In the genomic region with DNA sequence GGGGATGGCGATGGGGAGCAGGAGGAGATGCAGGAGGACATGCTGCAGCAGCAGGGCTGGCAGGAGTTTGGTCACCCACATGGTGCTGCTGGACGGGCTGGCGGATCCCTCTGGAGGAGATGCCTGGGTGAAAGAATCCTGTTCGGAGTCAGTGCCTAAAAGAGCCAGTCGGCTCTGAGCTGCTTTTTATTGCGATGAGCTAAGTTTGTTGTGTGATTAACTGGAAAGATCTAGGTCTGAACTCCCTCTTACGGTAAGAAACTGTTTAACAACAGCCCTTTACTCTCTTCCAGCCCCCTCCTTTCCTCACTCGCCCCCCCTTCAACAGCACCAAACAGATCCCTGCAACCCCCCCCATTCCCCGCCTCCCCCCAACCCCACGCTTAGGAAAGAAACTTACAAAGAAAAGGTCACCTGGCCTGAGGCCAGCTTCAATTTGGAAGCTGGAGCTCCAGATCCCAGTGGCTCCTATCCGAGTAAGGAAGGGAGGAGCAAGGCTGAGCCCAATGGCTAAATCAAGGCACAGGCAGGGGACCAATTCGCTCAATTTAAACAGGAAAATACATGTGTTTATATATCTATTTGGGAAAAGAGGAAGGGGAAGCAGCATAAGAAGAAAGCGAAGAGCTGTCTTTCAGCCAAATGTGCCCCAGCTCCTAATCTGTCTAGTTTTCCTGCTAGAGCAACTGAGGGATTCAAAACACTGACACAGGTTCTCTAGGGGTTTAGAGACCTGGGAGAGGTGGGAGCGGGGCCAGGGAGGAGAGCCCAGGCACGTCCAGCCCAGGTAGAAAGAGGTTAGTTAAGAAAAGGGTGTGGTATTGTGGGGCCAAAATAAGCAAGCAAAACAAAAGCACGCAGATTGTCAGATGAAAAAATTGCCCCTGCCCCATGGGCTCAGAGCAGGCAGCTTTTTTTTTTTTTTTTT, we compare ENCODE assay signal across 8 cellular contexts. TPM values are rescaled to one million over a fixed set of nuclear protein-coding genes. Genes with fewer than 3 reads are reported as not detected.
A peak's percentile ranks its signal among the peaks of the same experiment; 100 is the strongest.
DNase-seq lines count a peak whose midpoint lies in the region; ATAC-seq, FAIRE-seq and TF ChIP-seq lines count a peak whose summit lies in the region.

A gene (minus strand): TSS at position 157 of the 928 bp plus-strand sequence. CDS start 76 bp downstream, at position 81.

- H2BK120ac ChIP-seq in trophoblast cell (ENCODE audit: insufficient read depth, low read length, poor library complexity), result no peak within 1 kb of the TSS

- H2BK12ac ChIP-seq in trophoblast cell (ENCODE audit: low read length), result no peak within 1 kb of the TSS

- H4K91ac ChIP-seq in trophoblast cell (ENCODE audit: low read depth, low read length), result no peak within 1 kb of the TSS

- H3K27ac ChIP-seq in rectal smooth muscle tissue (ENCODE audit: low read depth, low read length), result peak within 1 kb of the TSS; percentile 44
- H3K27ac ChIP-seq in trophoblast cell (ENCODE audit: low read depth, low read length), result no peak within 1 kb of the TSS

- H3K14ac ChIP-seq in trophoblast cell (ENCODE audit: low read length), result no peak within 1 kb of the TSS

- H3K4ac ChIP-seq in trophoblast cell (ENCODE audit: low read depth, low read length), result no peak within 1 kb of the TSS

- intact Hi-C loops in cardiac septum (cut with DNase I), result loop anchor here (5.0 kb wide), 1 partner anchor 268 kb away; no protein-coding TSS in a partner anchor

- H3K79me2 ChIP-seq in trophoblast cell (ENCODE audit: control insufficient read depth, insufficient read depth, low read length, poor library complexity), result no peaks in the 10 kb centered on the region

- H4K12ac ChIP-seq in trophoblast cell (ENCODE audit: low read depth, low read length), result no peak within 1 kb of the TSS

- TF ChIP-seq CTCF in GM12865 (IDR thresholded peaks at IDR 0.05; ENCODE audit: insufficient read depth, low read depth, low read length, missing control alignments), result no peak

- H3K4me2 ChIP-seq in trophoblast cell (ENCODE audit: low read length), result no peak within 1 kb of the TSS

- no peak within 1 kb of the TSS for H3K23ac ChIP-seq in trophoblast cell (ENCODE audit: low read length)

- H2AFZ ChIP-seq in trophoblast cell (ENCODE audit: insufficient read depth, low read length, poor library complexity), result no peak within 1 kb of the TSS

- H3K79me1 ChIP-seq in trophoblast cell (ENCODE audit: low read length), result no peaks in the 10 kb centered on the region

- H3K9ac ChIP-seq in rectal smooth muscle tissue (ENCODE audit: low read length), result no peak within 1 kb of the TSS
- no peak within 1 kb of the TSS for H3K9ac ChIP-seq in trophoblast cell (ENCODE audit: low read length)

- no peak for DNase-seq in GM12865 (ENCODE audit: low read depth)
- DNase-seq in cardiac septum (ENCODE audit: low spot score), result peak; percentile 84
- no peak for DNase-seq in NK-92 (lab: John Stamatoyannopoulos, UW; ENCODE audit: unreplicated experiment)
- DNase-seq in HK-2 (ENCODE audit: unreplicated experiment), result no peak
- no peak for DNase-seq in GM19239 (ENCODE audit: insufficient read length, low spot score)
- DNase-seq in trophoblast cell, result no peak

- H3K4me1 ChIP-seq in rectal smooth muscle tissue (ENCODE audit: control insufficient read depth, insufficient read depth, low read length) (peaks cover 2% of the 10 kb centered on the region), trophoblast cell (ENCODE audit: control insufficient read depth in 1 of 2, insufficient read depth in 2 of 2, low read length in 2 of 2) (no peaks in the 10 kb centered on the region)

- H3K36me3 ChIP-seq in rectal smooth muscle tissue (ENCODE audit: control insufficient read depth, insufficient read depth, low read length) (no peaks in the 10 kb centered on the region), trophoblast cell (ENCODE audit: control insufficient read depth in 1 of 2, insufficient read depth in 2 of 2, low read length in 2 of 2) (no peaks in the 10 kb centered on the region)

- no peak within 1 kb of the TSS for H2BK5ac ChIP-seq in trophoblast cell (ENCODE audit: low read depth, low read length, poor library complexity)

- no peak within 1 kb of the TSS for H2AK5ac ChIP-seq in trophoblast cell (ENCODE audit: low read length)

- no peak for FAIRE-seq in GM19239 (lab: Jason Lieb, UNC)

- H4K8ac ChIP-seq in trophoblast cell (ENCODE audit: low read depth, low read length), result no peak within 1 kb of the TSS

- H3K27me3 ChIP-seq in rectal smooth muscle tissue (ENCODE audit: control insufficient read depth, insufficient read depth, low read length), result no peaks in the 10 kb centered on the region
- H3K27me3 ChIP-seq in trophoblast cell (ENCODE audit: insufficient read depth, low read length), result no peaks in the 10 kb centered on the region

- H3K18ac ChIP-seq in trophoblast cell (ENCODE audit: low read length), result no peak within 1 kb of the TSS

- peak within 1 kb of the TSS; percentile 47 for H3K4me3 ChIP-seq in GM12865 (ENCODE audit: low read depth, low read length)
- peak within 1 kb of the TSS; percentile 59 for H3K4me3 ChIP-seq in rectal smooth muscle tissue (ENCODE audit: low read length)
- H3K4me3 ChIP-seq in trophoblast cell (ENCODE audit: low read depth, low read length), result no peak within 1 kb of the TSS

- H3K9me3 ChIP-seq in trophoblast cell (ENCODE audit: insufficient read depth, low read depth, low read length), result no peaks in the 10 kb centered on the region

- no CpG with 5 or more reads among the region's 16 CpGs for WGBS in trophoblast cell (ENCODE audit: extremely low coverage, insufficient coverage, insufficient read length)

- ATAC-seq in SK-N-SH treated with all-trans-retinoic acid at 6 μM for 48 hours, result peak; percentile 66

TF ChIP-seq in SK-N-SH treated with all-trans-retinoic acid at 6 μM for 48 hours, 23 proteins besides CTCF, POLR2A, EP300 and RAD21:
- TF ChIP-seq PPARA (CRISPR knock-in tag; IDR thresholded peaks at IDR 0.05; ENCODE audit: borderline replicate concordance), result no peak
- TF ChIP-seq, protein P1, sequence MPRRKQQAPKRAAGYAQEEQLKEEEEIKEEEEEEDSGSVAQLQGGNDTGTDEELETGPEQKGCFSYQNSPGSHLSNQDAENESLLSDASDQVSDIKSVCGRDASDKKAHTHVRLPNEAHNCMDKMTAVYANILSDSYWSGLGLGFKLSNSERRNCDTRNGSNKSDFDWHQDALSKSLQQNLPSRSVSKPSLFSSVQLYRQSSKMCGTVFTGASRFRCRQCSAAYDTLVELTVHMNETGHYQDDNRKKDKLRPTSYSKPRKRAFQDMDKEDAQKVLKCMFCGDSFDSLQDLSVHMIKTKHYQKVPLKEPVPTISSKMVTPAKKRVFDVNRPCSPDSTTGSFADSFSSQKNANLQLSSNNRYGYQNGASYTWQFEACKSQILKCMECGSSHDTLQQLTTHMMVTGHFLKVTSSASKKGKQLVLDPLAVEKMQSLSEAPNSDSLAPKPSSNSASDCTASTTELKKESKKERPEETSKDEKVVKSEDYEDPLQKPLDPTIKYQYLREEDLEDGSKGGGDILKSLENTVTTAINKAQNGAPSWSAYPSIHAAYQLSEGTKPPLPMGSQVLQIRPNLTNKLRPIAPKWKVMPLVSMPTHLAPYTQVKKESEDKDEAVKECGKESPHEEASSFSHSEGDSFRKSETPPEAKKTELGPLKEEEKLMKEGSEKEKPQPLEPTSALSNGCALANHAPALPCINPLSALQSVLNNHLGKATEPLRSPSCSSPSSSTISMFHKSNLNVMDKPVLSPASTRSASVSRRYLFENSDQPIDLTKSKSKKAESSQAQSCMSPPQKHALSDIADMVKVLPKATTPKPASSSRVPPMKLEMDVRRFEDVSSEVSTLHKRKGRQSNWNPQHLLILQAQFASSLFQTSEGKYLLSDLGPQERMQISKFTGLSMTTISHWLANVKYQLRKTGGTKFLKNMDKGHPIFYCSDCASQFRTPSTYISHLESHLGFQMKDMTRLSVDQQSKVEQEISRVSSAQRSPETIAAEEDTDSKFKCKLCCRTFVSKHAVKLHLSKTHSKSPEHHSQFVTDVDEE (CRISPR knock-in tag; IDR thresholded peaks at IDR 0.05), result 0 out of 2 replicates have a peak, but pooled peaks have one; percentile 8
- peak; percentile 30; the same call in 1 of the 2 replicates for TF ChIP-seq SNAI2 (CRISPR knock-in tag; IDR thresholded peaks at IDR 0.05)
- TF ChIP-seq CSDC2 (CRISPR knock-in tag; IDR thresholded peaks at IDR 0.05), result no peak
- no peak for TF ChIP-seq ZFP3 (CRISPR knock-in tag; IDR thresholded peaks at IDR 0.05)

RNA-seq across cellular contexts. Expression of the gene that starts here (rescaled TPM):
- 6.6 TPM for total RNA-seq in cardiac septum
- 0.33 and 0.37 TPM in 2 replicates for polyA plus RNA-seq in trophoblast cell (2013)
